ENCODE assay signal across 1 cellular context in genomic region chr10:79264942-79265341, GRCh38.
TF ChIP-seq lines count a peak whose summit lies in the region.

No MANE protein-coding gene starts in this region.

TF ChIP-seq in HCT116, 20 proteins besides CTCF, POLR2A, EP300 and RAD21 (continued from another document):
- TF ChIP-seq YY1 (IDR thresholded peaks at IDR 0.05; ENCODE audit: extremely low read depth, insufficient replicate concordance, low read depth, low read length) = no peak
- TF ChIP-seq EZH2 (IDR thresholded peaks at IDR 0.05) = no peak
- TF ChIP-seq ZFX (IDR thresholded peaks at IDR 0.05) = no peak
- no peak for TF ChIP-seq POLR2AphosphoS5 (IDR thresholded peaks at IDR 0.05; ENCODE audit: low read depth, low read length)
- no peak for TF ChIP-seq MAX (IDR thresholded peaks at IDR 0.05)
TF ChIP-seq in HCT116: peak in this region for 0.
